Comparison of ENCODE assay signal across 22 cellular contexts in the genomic region with DNA sequence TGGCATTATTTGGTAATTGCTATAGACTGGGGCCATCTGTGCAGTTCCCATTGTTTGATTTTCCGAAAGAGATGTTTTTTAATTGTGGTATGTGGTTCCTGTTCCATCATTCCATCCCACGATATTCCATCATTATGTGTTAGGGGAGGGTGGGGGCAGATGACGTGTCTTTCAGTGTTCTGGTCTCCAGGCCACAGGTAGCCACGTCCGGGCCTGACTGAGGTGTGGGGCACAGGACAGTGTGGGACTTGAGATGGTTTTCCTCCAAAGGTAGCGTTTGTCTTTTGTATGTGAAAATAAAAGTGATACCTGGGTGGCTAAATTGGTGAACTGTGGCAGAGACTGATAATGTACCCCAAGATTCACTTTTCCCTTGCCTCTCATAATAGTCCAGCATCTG.
DNase-seq lines count a peak whose midpoint lies in the region; ATAC-seq and TF ChIP-seq lines count a peak whose summit lies in the region.
"Had no signal": no experiment of that assay in that cellular context is flagged by ENCODE, and none has a peak within 500 bp of the region (broad histone marks: within the 10 kb centered on the region; RNA-seq: fewer than 3 reads in every experiment).

No MANE protein-coding gene starts in this region.

- peaks cover 28% of the 10 kb centered on the region for H3K36me3 Mint-ChIP-seq in Caco-2 (ENCODE audit: insufficient read depth, unreplicated experiment)
- H3K36me3 Mint-ChIP-seq in activated CD4-positive, alpha-beta memory T cell treated with anti-CD3 and anti-CD28 coated beads for 36 hours = no peaks in the 10 kb centered on the region
- H3K36me3 Mint-ChIP-seq: CD4-positive, CD25-positive, alpha-beta regulatory T cell had no signal

- DNase-seq in Caco-2 (no peak), NCI-H69 (lab: John Stamatoyannopoulos, UW) (peak; percentile 36), dermis blood vessel endothelial cell (peak; percentile 31), sciatic nerve (ENCODE audit: low spot score) (peak; percentile 35), suprapubic skin (ENCODE audit: low spot score in 2 of 2) (no peak), GM20000 (ENCODE audit: low spot score) (no peak)
- no peak for DNase-seq in activated CD4-positive, alpha-beta memory T cell treated with anti-CD3 and anti-CD28 coated beads for 36 hours
- DNase-seq: BE2C; CD4-positive, CD25-positive, alpha-beta regulatory T cell; DND-41; KBM-7; NCI-H1092; NCI-H1436; NCI-H187 treated with DMSO at 0.1 percent for 48 hours; NK-92 treated with Interleukin-12 subunit alpha and Interleukin-12 subunit beta, amount 100 ng/mL, for 24 hours; SW 1271 had no signal

- H3K4me1 Mint-ChIP-seq in Caco-2 (ENCODE audit: low read depth, unreplicated experiment) = peaks cover 45% of the 10 kb centered on the region
- H3K4me1 Mint-ChIP-seq in activated CD4-positive, alpha-beta memory T cell treated with anti-CD3 and anti-CD28 coated beads for 36 hours (ENCODE audit: low read depth) = no peaks in the 10 kb centered on the region
- H3K4me1 Mint-ChIP-seq: CD4-positive, CD25-positive, alpha-beta regulatory T cell had no signal

- no peaks in the 10 kb centered on the region for H3K27me3 ChIP-seq in Caco-2 (replicated peaks; ENCODE audit: control insufficient read depth, insufficient read depth, low read length)
- no peaks in the 10 kb centered on the region for H3K27me3 ChIP-seq in suprapubic skin
- H3K27me3 ChIP-seq: BE2C had no signal

- TF ChIP-seq POLR2A in suprapubic skin (IDR thresholded peaks at IDR 0.05) = no peak

- no peak overlapping the region for H3K4me3 ChIP-seq in Caco-2 (ENCODE audit: low read depth, low read length)
- no peak overlapping the region for H3K4me3 ChIP-seq in suprapubic skin
- H3K4me3 ChIP-seq: GM12878, GM23338, HAP-1 had no signal

- peaks cover 11% of the 10 kb centered on the region for H3K9me3 ChIP-seq in Caco-2
- no peaks in the 10 kb centered on the region for H3K9me3 ChIP-seq in suprapubic skin
- H3K9me3 ChIP-seq: HAP-1 had no signal

- no peak for ATAC-seq in sciatic nerve
- ATAC-seq: GM12878, GM23338, HepG2, Panc1 had no signal

- peak overlapping the region; percentile 5 for H3K27ac Mint-ChIP-seq in Caco-2 (ENCODE audit: unreplicated experiment)
- H3K27ac Mint-ChIP-seq in activated CD4-positive, alpha-beta memory T cell treated with anti-CD3 and anti-CD28 coated beads for 36 hours = no peak overlapping the region
- H3K27ac Mint-ChIP-seq: CD4-positive, CD25-positive, alpha-beta regulatory T cell; GM23338 had no signal

- peaks cover 50% of the 10 kb centered on the region for H3K4me1 ChIP-seq in Caco-2
- H3K4me1 ChIP-seq in suprapubic skin = no peaks in the 10 kb centered on the region

- no peak overlapping the region for H3K4me3 Mint-ChIP-seq in Caco-2 (ENCODE audit: unreplicated experiment)
- no peak overlapping the region for H3K4me3 Mint-ChIP-seq in activated CD4-positive, alpha-beta memory T cell treated with anti-CD3 and anti-CD28 coated beads for 36 hours
- H3K4me3 Mint-ChIP-seq: CD4-positive, CD25-positive, alpha-beta regulatory T cell; GM23338 had no signal

- no peak for TF ChIP-seq CTCF in Caco-2 (IDR thresholded peaks at IDR 0.05; ENCODE audit: insufficient read depth in 1 of 2, low read depth in 1 of 2, low read length in 1 of 2, severe bottlenecking in 1 of 2, unreplicated experiment in 1 of 2)
- TF ChIP-seq CTCF in suprapubic skin (IDR thresholded peaks at IDR 0.05) = no peak
- TF ChIP-seq CTCF in GM20000 (IDR thresholded peaks at IDR 0.05; ENCODE audit: extremely low read depth, missing control alignments) = no peak

- WGBS in suprapubic skin = 74% methylated on average over 6 of the region's 6 CpGs

- BruUV-seq in Caco-2 (replicated peaks; lab: Mats Ljungman, UMichigan) = no TSS peak

- POLR2A ChIA-PET in Caco-2 (lab: Charles Lee) = no interaction called here
- POLR2A ChIA-PET in activated CD4-positive, alpha-beta memory T cell treated with anti-CD3 and anti-CD28 coated beads for 36 hours (lab: Charles Lee) = no interaction called here

- TF ChIP-seq EP300 in suprapubic skin (IDR thresholded peaks at IDR 0.05) = no peak

- peaks cover 22% of the 10 kb centered on the region for H3K9me3 Mint-ChIP-seq in Caco-2 (ENCODE audit: unreplicated experiment)
- no peaks in the 10 kb centered on the region for H3K9me3 Mint-ChIP-seq in activated CD4-positive, alpha-beta memory T cell treated with anti-CD3 and anti-CD28 coated beads for 36 hours

- no peak overlapping the region for H3K27ac ChIP-seq in suprapubic skin
- H3K27ac ChIP-seq: HL-60 had no signal

- no peaks in the 10 kb centered on the region for H3K27me3 Mint-ChIP-seq in Caco-2 (ENCODE audit: insufficient read depth, unreplicated experiment)
- H3K27me3 Mint-ChIP-seq in activated CD4-positive, alpha-beta memory T cell treated with anti-CD3 and anti-CD28 coated beads for 36 hours = peaks cover 3% of the 10 kb centered on the region

- CTCF ChIA-PET in Caco-2 (lab: Charles Lee) = no interaction called here
- CTCF ChIA-PET in activated CD4-positive, alpha-beta memory T cell treated with anti-CD3 and anti-CD28 coated beads for 36 hours (lab: Charles Lee) = no interaction called here

- H3K36me3 ChIP-seq in Caco-2 (ENCODE audit: control insufficient read depth, insufficient read depth, low read length) = 0 out of 2 replicates have a peak, but pooled peaks cover 1% of the 10 kb centered on the region
- H3K36me3 ChIP-seq in suprapubic skin = no peaks in the 10 kb centered on the region
- H3K36me3 ChIP-seq: BE2C, HAP-1 had no signal

- intact Hi-C loops in Caco-2 (cut with micrococcal nuclease; ENCODE audit: unreplicated experiment) (no loop called here), sciatic nerve (cut with DNase I) (no loop called here)
- intact Hi-C loops in activated CD4-positive, alpha-beta memory T cell treated with anti-CD3 and anti-CD28 coated beads for 36 hours (cut with micrococcal nuclease) = no loop called here

Comparison
In these comparisons a context has a peak if more than half of its experiments do, and no peak if none do; other contexts are left out.
1. DNase-seq: peak in NCI-H69 (single experiment), dermis blood vessel endothelial cell (single experiment) and sciatic nerve (single experiment); none in Caco-2 (0 of 2), activated CD4-positive, alpha-beta memory T cell treated with anti-CD3 and anti-CD28 coated beads for 36 hours (single experiment), suprapubic skin (0 of 2) and GM20000 (single experiment).